In the genomic region with DNA sequence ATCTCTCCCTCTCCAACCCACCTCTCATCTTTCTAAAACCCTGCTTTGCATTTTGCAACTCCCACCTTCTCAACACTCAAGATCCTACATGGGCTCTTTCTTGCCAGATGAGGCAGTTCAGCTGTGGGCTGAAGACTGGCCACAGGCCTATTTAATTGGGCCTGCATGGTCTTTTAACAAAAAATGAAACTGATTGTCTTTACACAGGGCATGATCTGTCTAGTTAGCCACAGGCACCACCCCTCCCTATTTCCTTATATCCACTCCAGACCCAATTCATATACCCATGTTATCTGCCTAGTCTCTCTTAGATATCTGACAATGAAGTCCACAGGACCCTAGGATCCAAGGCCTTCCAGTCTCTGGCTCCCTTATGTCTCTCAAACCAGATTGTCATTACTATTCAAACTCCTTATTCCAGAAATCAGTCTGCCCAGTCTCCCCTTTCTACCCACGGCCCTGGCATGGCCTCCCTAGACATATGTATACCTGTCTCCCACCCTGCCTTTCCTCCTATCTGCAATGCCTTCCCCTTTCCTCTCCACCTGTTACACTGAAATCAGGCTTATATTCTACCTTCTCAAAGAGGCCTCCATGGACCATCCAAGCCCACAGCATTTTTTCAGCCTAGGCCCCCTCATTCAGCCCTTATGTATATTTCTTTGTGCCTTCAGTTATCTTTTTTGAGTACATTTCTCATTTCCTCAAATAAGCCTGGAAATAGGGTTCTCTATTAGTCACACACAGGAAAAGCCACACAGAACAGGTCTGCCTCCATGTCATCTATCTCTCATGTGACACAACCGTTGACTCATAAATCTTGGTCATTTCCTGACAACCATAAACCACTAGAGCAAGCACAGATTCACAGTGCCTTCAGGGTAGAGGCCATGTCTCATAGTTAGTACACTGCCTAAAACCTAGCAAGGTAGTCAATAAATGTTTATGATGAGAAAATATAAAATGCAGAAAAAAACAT, we compare ENCODE assay signal across 8 cellular contexts. TPM values are rescaled to one million over a fixed set of nuclear protein-coding genes. Genes with fewer than 3 reads are reported as not detected.
A peak's percentile ranks its signal among the peaks of the same experiment; 100 is the strongest.
DNase-seq lines count a peak whose midpoint lies in the region; ATAC-seq and TF ChIP-seq lines count a peak whose summit lies in the region.

No MANE protein-coding gene starts in this region.

- POLR2A ChIA-PET in GM10248 (lab: Yijun Ruan, JAX): no interaction called here
- POLR2A ChIA-PET in activated CD4-positive, alpha-beta T cell treated with anti-CD3 and anti-CD28 coated beads, Interleukin-2, amount 10 ng/mL, durations not matched to agents 7 days and 5 days (lab: Charles Lee): no interaction called here

- H3K4me1 Mint-ChIP-seq in activated CD4-positive, alpha-beta T cell treated with anti-CD3 and anti-CD28 coated beads, Interleukin-2, amount 10 ng/mL, durations not matched to agents 7 days and 5 days: peaks cover 38% of the 10 kb centered on the region

- ATAC-seq in GM21447 (IDR thresholded peaks at IDR 0.05; ENCODE audit: unreplicated experiment) (peak; percentile 98), foreskin keratinocyte (peak; percentile 94)

- peaks cover 28% of the 10 kb centered on the region for H3K4me1 ChIP-seq in foreskin keratinocyte

- H3K27ac Mint-ChIP-seq in activated CD4-positive, alpha-beta T cell treated with anti-CD3 and anti-CD28 coated beads, Interleukin-2, amount 10 ng/mL, durations not matched to agents 7 days and 5 days: peak overlapping the region; percentile 84

- DNase-seq in GM10248 (ENCODE audit: extremely low spot score) (peak; percentile 55), HK-2 (ENCODE audit: unreplicated experiment) (peak; percentile 25), foreskin keratinocyte (peak; percentile 89 to 96), DMS114 treated with DMSO at 0.1 percent for 48 hours (lab: John Stamatoyannopoulos, UW; ENCODE audit: unreplicated experiment) (no peak), COLO668 (lab: John Stamatoyannopoulos, UW; ENCODE audit: unreplicated experiment) (no peak), RPMI8226 (no peak)
- peak; percentile 65 for DNase-seq in activated CD4-positive, alpha-beta T cell treated with anti-CD3 and anti-CD28 coated beads, Interleukin-2, amount 10 ng/mL, durations not matched to agents 7 days and 5 days

- no peaks in the 10 kb centered on the region for H3K27me3 Mint-ChIP-seq in activated CD4-positive, alpha-beta T cell treated with anti-CD3 and anti-CD28 coated beads, Interleukin-2, amount 10 ng/mL, durations not matched to agents 7 days and 5 days

- CTCF ChIA-PET in GM10248 (lab: Yijun Ruan, JAX): interaction anchor here (0.8 to 1.5 kb wide), 4 partner anchors 7 to 72 kb away, joined by 3 to 6 read pairs (median 4); no protein-coding TSS in a partner anchor
- CTCF ChIA-PET in activated CD4-positive, alpha-beta T cell treated with anti-CD3 and anti-CD28 coated beads, Interleukin-2, amount 10 ng/mL, durations not matched to agents 7 days and 5 days (lab: Charles Lee): interaction anchor here (1.7 to 2.2 kb wide), 2 partner anchors 10 to 15 kb away, joined by 7 to 11 read pairs; no protein-coding TSS in a partner anchor

- peaks cover 19% of the 10 kb centered on the region for H3K36me3 Mint-ChIP-seq in activated CD4-positive, alpha-beta T cell treated with anti-CD3 and anti-CD28 coated beads, Interleukin-2, amount 10 ng/mL, durations not matched to agents 7 days and 5 days (ENCODE audit: low read depth)

- H3K9me3 Mint-ChIP-seq in activated CD4-positive, alpha-beta T cell treated with anti-CD3 and anti-CD28 coated beads, Interleukin-2, amount 10 ng/mL, durations not matched to agents 7 days and 5 days: peaks cover 26% of the 10 kb centered on the region

- no peak for TF ChIP-seq CTCF in GM10248 (IDR thresholded peaks at IDR 0.05; ENCODE audit: control extremely low read depth, extremely low read depth, low read depth, missing control alignments)
- TF ChIP-seq CTCF in foreskin keratinocyte (conservative IDR thresholded peaks at IDR 0.05): no peak

- peak overlapping the region; percentile 42 for H3K27ac ChIP-seq in foreskin keratinocyte

- no peak overlapping the region for H3K4me3 Mint-ChIP-seq in activated CD4-positive, alpha-beta T cell treated with anti-CD3 and anti-CD28 coated beads, Interleukin-2, amount 10 ng/mL, durations not matched to agents 7 days and 5 days

- H3K27me3 ChIP-seq in foreskin keratinocyte: no peaks in the 10 kb centered on the region

RNA-seq across cellular contexts. Expression of a gene that starts 39.0 kb away (rescaled TPM):
- 1 to 10 TPM; 1.3 to 1.5 TPM for total RNA-seq in activated CD4-positive, alpha-beta T cell treated with anti-CD3 and anti-CD28 coated beads, Interleukin-2, amount 10 ng/mL, durations not matched to agents 7 days and 5 days
- 25.9 and 32.3 TPM in 2 replicates for total RNA-seq in foreskin keratinocyte
- polyA plus RNA-seq in foreskin keratinocyte: 11.2 and 12.8 TPM in 2 replicates

Comparison
In these comparisons a context has a peak if more than half of its experiments do, and no peak if none do; other contexts are left out.
1. DNase-seq: peak in GM10248 (single experiment), HK-2 (single experiment), activated CD4-positive, alpha-beta T cell treated with anti-CD3 and anti-CD28 coated beads, Interleukin-2, amount 10 ng/mL, durations not matched to agents 7 days and 5 days (single experiment) and foreskin keratinocyte (2 of 2); none in DMS114 treated with DMSO at 0.1 percent for 48 hours (single experiment), COLO668 (single experiment) and RPMI8226 (single experiment).
2. RNA of a gene that starts 39.0 kb away (total RNA-seq): 25.9 to 32.3 TPM in foreskin keratinocyte; 1.3 to 1.5 TPM in activated CD4-positive, alpha-beta T cell treated with anti-CD3 and anti-CD28 coated beads, Interleukin-2, amount 10 ng/mL, durations not matched to agents 7 days and 5 days; every median in the first group is over 10 times any median in the second.